21 cellular contexts compared by ENCODE assay signal in genomic region chr10:20966426-20966825, GRCh38.
DNase-seq lines count a peak whose midpoint lies in the region; ATAC-seq and TF ChIP-seq lines count a peak whose summit lies in the region.
"Had no signal": no experiment of that assay in that cellular context is flagged by ENCODE, and none has a peak within 500 bp of the region (broad histone marks: within the 10 kb centered on the region; RNA-seq: fewer than 3 reads in every experiment).

No MANE protein-coding gene starts in this region.

- H3K4me1 Mint-ChIP-seq in activated CD8-positive, alpha-beta T cell treated with anti-CD3 and anti-CD28 coated beads for 36 hours (ENCODE audit: low read depth), result no peaks in the 10 kb centered on the region
- H3K4me1 Mint-ChIP-seq: CD4-positive, alpha-beta memory T cell; CD8-positive, alpha-beta memory T cell had no signal

- no peak for ATAC-seq in activated CD8-positive, alpha-beta T cell treated with anti-CD3 and anti-CD28 coated beads for 36 hours

- H3K4me1 ChIP-seq in esophagus muscularis mucosa, result no peaks in the 10 kb centered on the region
- H3K4me1 ChIP-seq: BE2C had no signal

- no peaks in the 10 kb centered on the region for H3K9me3 ChIP-seq in esophagus muscularis mucosa
- H3K9me3 ChIP-seq: BE2C, BLaER1 had no signal

- TF ChIP-seq CTCF in esophagus muscularis mucosa (IDR thresholded peaks at IDR 0.05), result no peak
- TF ChIP-seq CTCF in activated CD8-positive, alpha-beta T cell treated with anti-CD3 and anti-CD28 coated beads for 36 hours (IDR thresholded peaks at IDR 0.05), result no peak

- 79% methylated on average over 3 of the region's 3 CpGs for WGBS in esophagus muscularis mucosa

- H3K9me3 Mint-ChIP-seq in activated CD8-positive, alpha-beta T cell treated with anti-CD3 and anti-CD28 coated beads for 36 hours, result no peaks in the 10 kb centered on the region

- H3K4me3 Mint-ChIP-seq in activated CD8-positive, alpha-beta T cell treated with anti-CD3 and anti-CD28 coated beads for 36 hours, result no peak overlapping the region
- H3K4me3 Mint-ChIP-seq: CD14-positive monocyte; CD4-positive, alpha-beta memory T cell; CD4-positive, CD25-positive, alpha-beta regulatory T cell; CD8-positive, alpha-beta memory T cell had no signal

- no peaks in the 10 kb centered on the region for H3K36me3 Mint-ChIP-seq in activated CD8-positive, alpha-beta T cell treated with anti-CD3 and anti-CD28 coated beads for 36 hours (ENCODE audit: low read depth)
- H3K36me3 Mint-ChIP-seq: CD14-positive monocyte; CD4-positive, alpha-beta memory T cell; CD4-positive, CD25-positive, alpha-beta regulatory T cell; CD8-positive, alpha-beta memory T cell had no signal

- H3K4me3 ChIP-seq in esophagus muscularis mucosa, result no peak overlapping the region
- H3K4me3 ChIP-seq: BLaER1 had no signal

- TF ChIP-seq POLR2A in esophagus muscularis mucosa (IDR thresholded peaks at IDR 0.05; ENCODE audit: low read depth), result no peak

- intact Hi-C loops in esophagus muscularis mucosa (cut with DNase I), result no loop called here
- intact Hi-C loops in activated CD8-positive, alpha-beta T cell treated with anti-CD3 and anti-CD28 coated beads for 36 hours (cut with micrococcal nuclease), result no loop called here

- no peaks in the 10 kb centered on the region for H3K36me3 ChIP-seq in esophagus muscularis mucosa
- H3K36me3 ChIP-seq: BE2C, BLaER1 had no signal

- no peaks in the 10 kb centered on the region for H3K27me3 Mint-ChIP-seq in activated CD8-positive, alpha-beta T cell treated with anti-CD3 and anti-CD28 coated beads for 36 hours
- H3K27me3 Mint-ChIP-seq: CD4-positive, alpha-beta memory T cell; CD4-positive, CD25-positive, alpha-beta regulatory T cell had no signal

- CTCF ChIA-PET in activated CD8-positive, alpha-beta T cell treated with anti-CD3 and anti-CD28 coated beads for 36 hours (lab: Charles Lee), result no interaction called here

- DNase-seq in G401 (ENCODE audit: low spot score) (peak; percentile 57), cerebellar cortex (ENCODE audit: low spot score) (peak; percentile 48), esophagus muscularis mucosa (ENCODE audit: extremely low spot score) (peak; percentile 29), H4 (ENCODE audit: low spot score) (no peak)
- no peak for DNase-seq in activated CD8-positive, alpha-beta T cell treated with anti-CD3 and anti-CD28 coated beads for 36 hours
- DNase-seq: 8988T; ACHN; BE2C; CD4-positive, alpha-beta memory T cell; CD4-positive, CD25-positive, alpha-beta regulatory T cell; CD8-positive, alpha-beta memory T cell; COR-L47; DMS 273 treated with DMSO at 0.1 percent for 48 hours; DMS153; DMS53; DMS79; DND-41; EL; GF-D8 had no signal

- H3K27me3 ChIP-seq in esophagus muscularis mucosa, result no peaks in the 10 kb centered on the region
- H3K27me3 ChIP-seq: BE2C, BLaER1 had no signal

- no peak for TF ChIP-seq EP300 in esophagus muscularis mucosa (IDR thresholded peaks at IDR 0.05)

- in situ Hi-C loops in G401 (cut with HindIII; ENCODE audit: low sequenced_read_pairs), result no loop called here

- H3K27ac ChIP-seq in esophagus muscularis mucosa (replicated peaks in 1 of 4), result no peak overlapping the region
- H3K27ac ChIP-seq: BLaER1 had no signal

- no peak overlapping the region for H3K27ac Mint-ChIP-seq in activated CD8-positive, alpha-beta T cell treated with anti-CD3 and anti-CD28 coated beads for 36 hours
- H3K27ac Mint-ChIP-seq: CD14-positive monocyte; CD4-positive, alpha-beta memory T cell; CD4-positive, CD25-positive, alpha-beta regulatory T cell; CD8-positive, alpha-beta memory T cell had no signal

- POLR2A ChIA-PET in activated CD8-positive, alpha-beta T cell treated with anti-CD3 and anti-CD28 coated beads for 36 hours (lab: Charles Lee), result no interaction called here

Comparison
In these comparisons a context has a peak if more than half of its experiments do, and no peak if none do; other contexts are left out.
1. DNase-seq: peak in G401 (single experiment), cerebellar cortex (single experiment) and esophagus muscularis mucosa (single experiment); none in H4 (single experiment) and activated CD8-positive, alpha-beta T cell treated with anti-CD3 and anti-CD28 coated beads for 36 hours (single experiment).